Comparison of ENCODE assay signal across 7 cellular contexts in the genomic region with DNA sequence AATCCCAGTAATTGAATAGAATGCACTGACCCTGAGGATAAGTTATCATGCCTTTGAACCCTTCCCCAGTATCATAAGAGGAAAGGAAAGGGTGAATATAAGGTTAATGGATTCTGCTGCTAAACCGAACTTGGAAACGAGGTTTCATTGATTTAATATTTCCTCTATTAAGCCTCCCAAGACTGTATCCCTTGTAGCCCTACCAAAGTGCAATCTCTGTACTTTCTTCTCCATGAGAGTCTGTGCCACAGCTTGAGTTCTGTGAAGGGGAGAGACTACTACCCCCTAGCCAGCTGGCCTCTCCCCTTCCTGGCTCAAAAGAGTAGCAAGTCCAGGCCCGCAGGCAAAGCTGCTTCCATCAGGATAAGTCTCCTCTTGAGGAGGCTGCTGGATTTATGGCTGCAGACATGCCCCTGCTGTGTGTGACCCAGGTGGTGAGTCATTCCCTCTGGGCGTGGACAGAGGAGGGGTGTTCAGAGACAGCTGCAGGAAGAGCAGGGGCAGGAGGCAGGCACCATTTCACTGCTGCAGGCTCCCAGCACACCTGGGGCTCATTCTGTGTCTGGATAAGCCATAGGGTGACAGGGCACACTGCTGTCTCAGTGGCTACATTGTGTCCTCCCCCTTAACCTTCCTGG. TPM values are rescaled to one million over a fixed set of nuclear protein-coding genes. Genes with fewer than 3 reads are reported as not detected.
DNase-seq lines count a peak whose midpoint lies in the region; ATAC-seq and TF ChIP-seq lines count a peak whose summit lies in the region.

No MANE protein-coding gene starts in this region.

- peak; percentile 90 to 92 for ATAC-seq in lower lobe of right lung
- ATAC-seq in thoracic aorta (ENCODE audit: insufficient number of reproducible peaks, low FRiP score, low read depth) = no peak
- no peak for ATAC-seq in HG03469 (IDR thresholded peaks at IDR 0.05; ENCODE audit: unreplicated experiment)

- no peak overlapping the region for H3K27ac ChIP-seq in lower lobe of right lung
- H3K27ac ChIP-seq in thoracic aorta = no peak overlapping the region

- H3K4me3 ChIP-seq in choroid plexus epithelial cell (ENCODE audit: low read depth, low read length) (no peak overlapping the region), lower lobe of right lung (no peak overlapping the region), thoracic aorta (no peak overlapping the region)

- intact Hi-C loops in lower lobe of right lung (cut with DNase I) = no loop called here

- peak; percentile 70 for DNase-seq in GM20000 (ENCODE audit: low spot score)
- peak; percentile 85 for DNase-seq in NCI-H1417 treated with DMSO at 0.1 percent for 48 hours (lab: John Stamatoyannopoulos, UW)
- DNase-seq in SW 1271 (lab: John Stamatoyannopoulos, UW) = peak; percentile 86 to 93
- DNase-seq in choroid plexus epithelial cell (ENCODE audit: low read depth) = peak; percentile 91
- peak; percentile 52 for DNase-seq in lower lobe of right lung
- peak; percentile 14 for DNase-seq in thoracic aorta (ENCODE audit: low spot score)

- H3K4me1 ChIP-seq in lower lobe of right lung (peaks cover 25% of the 10 kb centered on the region), thoracic aorta (ENCODE audit: control insufficient read depth in 1 of 2, low read depth in 2 of 2) (peaks cover 4 to 16% of the 10 kb centered on the region in 2 donors)

- H3K36me3 ChIP-seq in lower lobe of right lung (no peaks in the 10 kb centered on the region), thoracic aorta (no peaks in the 10 kb centered on the region)

- H3K27me3 ChIP-seq in lower lobe of right lung (ENCODE audit: low read depth) (no peaks in the 10 kb centered on the region), thoracic aorta (replicated peaks; ENCODE audit: insufficient read depth) (no peaks in the 10 kb centered on the region)

- H3K9me3 ChIP-seq in lower lobe of right lung = no peaks in the 10 kb centered on the region
- no peaks in the 10 kb centered on the region for H3K9me3 ChIP-seq in thoracic aorta

- TF ChIP-seq CTCF in GM20000 (IDR thresholded peaks at IDR 0.05; ENCODE audit: extremely low read depth, missing control alignments) (no peak), choroid plexus epithelial cell (conservative IDR thresholded peaks at IDR 0.05; ENCODE audit: low read depth, low read length) (no peak), lower lobe of right lung (IDR thresholded peaks at IDR 0.05) (no peak), thoracic aorta (IDR thresholded peaks at IDR 0.05) (no peak)

RNA-seq across cellular contexts. Expression of a gene that starts 58.4 kb away (rescaled TPM):
- total RNA-seq in lower lobe of right lung = 63.4 TPM
- 100 to 1,000 TPM in 1 of 2 donors, 10 to 100 TPM in 1; 63.4 to 185 TPM for total RNA-seq in thoracic aorta

RNA-seq across cellular contexts. Expression of a gene that starts 58.8 kb away (rescaled TPM):
- 13.4 TPM for total RNA-seq in lower lobe of right lung
- total RNA-seq in thoracic aorta = 1 to 10 TPM in 1 of 2 donors, under 1 TPM in 1; 0.27 to 2.3 TPM

Comparison
In these comparisons a context has a peak if more than half of its experiments do, and no peak if none do; other contexts are left out.
1. DNase-seq: peak in every context shown above with its lines; median percentile 91 in choroid plexus epithelial cell; 90 in SW 1271; 85 in NCI-H1417 treated with DMSO at 0.1 percent for 48 hours; 70 in GM20000; 52 in lower lobe of right lung; 14 in thoracic aorta.
2. ATAC-seq: peak in lower lobe of right lung (2 of 2); none in thoracic aorta (single experiment) and HG03469 (single experiment).